In genomic region chr19:1815605-1816529, GRCh38 we compare ENCODE assay signal across 2 cellular contexts.
A peak's percentile ranks its signal among the peaks of the same experiment; 100 is the strongest.
TF ChIP-seq lines count a peak whose summit lies in the region.

No MANE protein-coding gene starts in this region.

TF ChIP-seq in IMR-90, 13 proteins besides CTCF, POLR2A, EP300 and RAD21:
- TF ChIP-seq MAZ (IDR thresholded peaks at IDR 0.05; ENCODE audit: borderline replicate concordance, low read depth, low read length) (no peak), RFX5 (IDR thresholded peaks at IDR 0.05; ENCODE audit: low read depth, low read length) (no peak), FOS (IDR thresholded peaks at IDR 0.05; ENCODE audit: low read depth, low read length) (no peak), MAFK (IDR thresholded peaks at IDR 0.05; ENCODE audit: low read depth, low read length) (no peak), CEBPB (IDR thresholded peaks at IDR 0.05; ENCODE audit: low read depth, low read length) (no peak), NFE2L2 (IDR thresholded peaks at IDR 0.05; ENCODE audit: low read depth, low read length) (no peak), CHD1 (IDR thresholded peaks at IDR 0.05; ENCODE audit: low read depth, low read length) (no peak)
TF ChIP-seq in IMR-90: peak in this region for 0.

TF ChIP-seq in K562, 482 proteins besides CTCF, POLR2A, EP300 and RAD21:
- TF ChIP-seq ETV5 (CRISPR knock-in tag; IDR thresholded peaks at IDR 0.05; ENCODE audit: low read depth): no peak
- TF ChIP-seq MAFF (IDR thresholded peaks at IDR 0.05; ENCODE audit: low read length): no peak
- TF ChIP-seq SOX6 (IDR thresholded peaks at IDR 0.05): no peak
- TF ChIP-seq ZNF232 (CRISPR knock-in tag; IDR thresholded peaks at IDR 0.05): no peak
- TF ChIP-seq PHF21A (IDR thresholded peaks at IDR 0.05; ENCODE audit: borderline replicate concordance, low read depth): no peak
- no peak for TF ChIP-seq ZNF740 (CRISPR knock-in tag; IDR thresholded peaks at IDR 0.05)
- TF ChIP-seq ZNF740 (tag; IDR thresholded peaks at IDR 0.05): no peak
- no peak for TF ChIP-seq THRA (IDR thresholded peaks at IDR 0.05)
- no peak for TF ChIP-seq ZNF224 (CRISPR knock-in tag; IDR thresholded peaks at IDR 0.05)
- no peak for TF ChIP-seq ZBTB2 (IDR thresholded peaks at IDR 0.05)
- TF ChIP-seq ZBTB33 (CRISPR knock-in tag; IDR thresholded peaks at IDR 0.05): 0 out of 2 replicates have a peak, but pooled peaks have one; percentile 55
- no peak for TF ChIP-seq ZNF668 (CRISPR knock-in tag; IDR thresholded peaks at IDR 0.05)
- TF ChIP-seq ZSCAN32 (CRISPR knock-in tag; IDR thresholded peaks at IDR 0.05): no peak
- TF ChIP-seq PHB2 (IDR thresholded peaks at IDR 0.05; ENCODE audit: low read depth): no peak
- no peak for TF ChIP-seq TEAD1 (CRISPR knock-in tag; IDR thresholded peaks at IDR 0.05)
- TF ChIP-seq POLR2G (IDR thresholded peaks at IDR 0.05; ENCODE audit: low read depth, low read length): peak; percentile 35; the same call in 1 of the 2 replicates
- TF ChIP-seq RBM22 (IDR thresholded peaks at IDR 0.05; ENCODE audit: low read depth, low read length, poor library complexity, severe bottlenecking): peak; percentile 58
- TF ChIP-seq MCM2 (IDR thresholded peaks at IDR 0.05; ENCODE audit: low read depth): no peak
- no peak for TF ChIP-seq BRD4 (IDR thresholded peaks at IDR 0.05)
